ENCODE assay signal across 1 cellular context in the genomic region with DNA sequence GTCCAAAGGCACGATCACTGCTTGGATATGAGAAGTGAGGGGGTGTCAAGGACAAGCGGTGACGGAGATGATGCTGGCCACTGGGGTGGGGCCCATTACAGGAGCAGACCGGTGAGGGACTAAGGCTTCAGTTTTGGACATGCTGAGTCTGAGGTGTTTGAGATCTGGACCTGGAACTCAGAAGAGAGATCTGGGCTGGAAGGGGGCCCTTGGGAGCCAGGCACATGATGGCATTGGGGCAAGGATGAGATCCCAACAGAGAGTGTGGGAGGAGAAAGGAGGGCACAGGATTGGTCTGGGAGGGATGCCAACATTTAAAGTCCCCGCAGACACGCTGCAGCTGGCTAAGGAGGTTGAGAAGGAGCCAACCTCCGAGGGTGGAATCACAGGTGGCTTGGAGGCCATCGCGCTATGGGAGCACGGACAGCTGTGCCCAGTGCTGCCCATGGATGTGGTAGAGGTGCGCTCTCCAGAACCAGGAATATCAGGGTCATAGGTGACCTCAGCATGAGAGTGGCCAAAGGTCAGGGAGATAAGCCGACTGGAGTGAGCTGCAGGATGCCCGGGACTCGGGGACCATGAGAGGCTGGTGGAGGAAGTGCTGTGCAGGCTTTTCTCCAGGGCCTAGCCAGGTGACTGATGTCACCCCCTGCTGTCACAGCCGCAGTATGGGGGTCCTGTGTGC.
A peak's percentile ranks its signal among the peaks of the same experiment; 100 is the strongest.
TF ChIP-seq lines count a peak whose summit lies in the region.

No MANE protein-coding gene starts in this region.

TF ChIP-seq in HepG2, 621 proteins besides CTCF, POLR2A, EP300 and RAD21 (continued from another document):
- no peak for TF ChIP-seq ZNF691 (CRISPR knock-in tag; IDR thresholded peaks at IDR 0.05; ENCODE audit: borderline replicate concordance, low read depth)
- TF ChIP-seq LCORL (IDR thresholded peaks at IDR 0.05): no peak
- no peak for TF ChIP-seq LCORL (CRISPR knock-in tag; IDR thresholded peaks at IDR 0.05)
- no peak for TF ChIP-seq ZNF629 (CRISPR knock-in tag; conservative IDR thresholded peaks at IDR 0.05)
- no peak for TF ChIP-seq FOXP4 (CRISPR knock-in tag; IDR thresholded peaks at IDR 0.05)
- no peak for TF ChIP-seq ZNF564 (CRISPR knock-in tag; IDR thresholded peaks at IDR 0.05)
- TF ChIP-seq ZNF101 (CRISPR knock-in tag; IDR thresholded peaks at IDR 0.05; ENCODE audit: borderline replicate concordance, low read depth): no peak
- TF ChIP-seq, protein P1, sequence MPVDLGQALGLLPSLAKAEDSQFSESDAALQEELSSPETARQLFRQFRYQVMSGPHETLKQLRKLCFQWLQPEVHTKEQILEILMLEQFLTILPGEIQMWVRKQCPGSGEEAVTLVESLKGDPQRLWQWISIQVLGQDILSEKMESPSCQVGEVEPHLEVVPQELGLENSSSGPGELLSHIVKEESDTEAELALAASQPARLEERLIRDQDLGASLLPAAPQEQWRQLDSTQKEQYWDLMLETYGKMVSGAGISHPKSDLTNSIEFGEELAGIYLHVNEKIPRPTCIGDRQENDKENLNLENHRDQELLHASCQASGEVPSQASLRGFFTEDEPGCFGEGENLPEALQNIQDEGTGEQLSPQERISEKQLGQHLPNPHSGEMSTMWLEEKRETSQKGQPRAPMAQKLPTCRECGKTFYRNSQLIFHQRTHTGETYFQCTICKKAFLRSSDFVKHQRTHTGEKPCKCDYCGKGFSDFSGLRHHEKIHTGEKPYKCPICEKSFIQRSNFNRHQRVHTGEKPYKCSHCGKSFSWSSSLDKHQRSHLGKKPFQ (CRISPR knock-in tag; IDR thresholded peaks at IDR 0.05; ENCODE audit: insufficient replicate concordance): no peak
- TF ChIP-seq ZNF746 (CRISPR knock-in tag; IDR thresholded peaks at IDR 0.05): no peak
- TF ChIP-seq ZNF232 (CRISPR knock-in tag; IDR thresholded peaks at IDR 0.05; ENCODE audit: borderline replicate concordance): no peak
- no peak for TF ChIP-seq MNT (IDR thresholded peaks at IDR 0.05)
- no peak for TF ChIP-seq PBX2 (CRISPR knock-in tag; IDR thresholded peaks at IDR 0.05)
- no peak for TF ChIP-seq EZH2 (conservative IDR thresholded peaks at IDR 0.05; ENCODE audit: low read depth, low read length)
- TF ChIP-seq KDM5A (IDR thresholded peaks at IDR 0.05; ENCODE audit: borderline replicate concordance, low read length): no peak
- no peak for TF ChIP-seq ZNF724P (CRISPR knock-in tag; IDR thresholded peaks at IDR 0.05; ENCODE audit: borderline replicate concordance)
- no peak for TF ChIP-seq TOE1 (CRISPR knock-in tag; IDR thresholded peaks at IDR 0.05)
- no peak for TF ChIP-seq ZNF264 (CRISPR knock-in tag; IDR thresholded peaks at IDR 0.05)
- TF ChIP-seq AGO2 (optimal IDR thresholded peaks at IDR 0.05; ENCODE audit: low read depth, low read length): no peak
- TF ChIP-seq MXD4 (CRISPR knock-in tag; IDR thresholded peaks at IDR 0.05): no peak
- TF ChIP-seq ARNT2 (CRISPR knock-in tag; IDR thresholded peaks at IDR 0.05; ENCODE audit: low read depth): no peak
- peak; percentile 66 for TF ChIP-seq ZNF687 (CRISPR knock-in tag; IDR thresholded peaks at IDR 0.05)
- TF ChIP-seq ZBTB20 (CRISPR knock-in tag; IDR thresholded peaks at IDR 0.05; ENCODE audit: borderline replicate concordance, low read depth): no peak
TF ChIP-seq in HepG2: peak in this region for 17.
